12 cellular contexts compared by ENCODE assay signal in the genomic region with DNA sequence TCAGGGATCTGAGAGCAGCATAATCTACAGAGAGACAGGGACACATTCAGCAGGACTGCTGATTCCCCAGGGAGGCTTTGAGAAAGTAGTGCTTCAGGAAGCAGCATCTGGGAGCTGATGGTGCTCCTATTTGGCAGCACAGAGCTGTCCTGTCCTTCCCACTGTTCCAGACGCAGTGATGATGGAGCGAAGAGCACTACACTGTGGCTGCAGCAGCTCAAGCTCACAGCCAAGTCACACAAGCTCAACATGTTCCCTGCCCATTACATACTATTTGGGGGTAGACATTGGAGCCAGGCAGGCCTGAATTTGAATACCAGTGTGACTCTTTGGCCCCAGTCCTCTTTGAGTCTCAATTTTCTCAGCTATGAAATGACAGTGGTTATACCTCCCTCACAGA.
"Had no signal": no experiment of that assay in that cellular context is flagged by ENCODE, and none has a peak within 500 bp of the region (broad histone marks: within the 10 kb centered on the region; RNA-seq: fewer than 3 reads in every experiment).

No MANE protein-coding gene starts in this region.

- H3K27ac Mint-ChIP-seq: activated T-helper 17 cell treated with anti-CD3 and anti-CD28 coated beads, Interleukin-2, amount 50 U/mL, for 72 hours had no signal

- ATAC-seq: activated T-helper 17 cell treated with anti-CD3 and anti-CD28 coated beads, Interleukin-2, amount 50 U/mL, for 72 hours; gastroesophageal sphincter; upper lobe of right lung had no signal

- DNase-seq: activated CD4-positive, CD25-positive, alpha-beta regulatory T cell; activated CD8-positive, alpha-beta memory T cell treated with anti-CD3 and anti-CD28 coated beads for 24 hours; activated naive CD4-positive, alpha-beta T cell treated with anti-CD3 and anti-CD28 coated beads, Interleukin-2, amount 50 U/mL, for 16 hours; left colon; naive B cell; stimulated activated CD4-positive, alpha-beta T cell treated with anti-CD3 and anti-CD28 coated beads, Interleukin-12 subunit alpha, Interleukin-12 subunit beta, amount 100 ng/mL, for 4 hours; stimulated activated CD4-positive, alpha-beta T cell treated with anti-CD3 and anti-CD28 coated beads, Interleukin-2, amount 100 ng/mL, for 24 hours; stomach; testis; upper lobe of right lung had no signal

- H3K4me3 Mint-ChIP-seq: activated T-helper 17 cell treated with anti-CD3 and anti-CD28 coated beads, Interleukin-2, amount 50 U/mL, for 72 hours; naive B cell had no signal

- H3K27me3 Mint-ChIP-seq: activated T-helper 17 cell treated with anti-CD3 and anti-CD28 coated beads, Interleukin-2, amount 50 U/mL, for 72 hours had no signal
